Comparison of ENCODE assay signal across 25 cellular contexts in the genomic region with DNA sequence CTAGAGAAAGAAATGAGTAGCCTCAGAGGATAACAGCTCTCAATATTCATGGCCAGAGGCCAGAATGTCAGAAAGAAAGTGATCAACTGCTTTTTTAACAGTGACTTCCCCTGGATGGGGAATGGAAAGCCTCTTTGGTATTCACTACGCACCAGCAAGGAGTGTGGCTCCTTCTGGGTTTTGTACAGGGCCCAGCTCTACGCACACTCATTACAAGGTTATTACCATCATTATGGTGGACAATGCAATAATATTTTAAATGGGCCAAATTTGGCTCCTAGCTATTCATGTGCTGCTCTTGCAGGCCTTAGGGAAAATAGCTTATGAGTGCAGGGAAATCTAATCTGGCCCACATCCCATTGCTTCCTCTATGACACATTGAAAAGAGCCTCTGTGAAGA.
"Had no signal": no experiment of that assay in that cellular context is flagged by ENCODE, and none has a peak within 500 bp of the region (broad histone marks: within the 10 kb centered on the region; RNA-seq: fewer than 3 reads in every experiment).

No MANE protein-coding gene starts in this region.

- H3K36me3 Mint-ChIP-seq: immature natural killer cell; naive thymus-derived CD4-positive, alpha-beta T cell had no signal

- H3K27me3 Mint-ChIP-seq: dendritic cell treated with granulocyte-macrophage colony-stimulating factor and Interleukin-4, amounts not matched to agents 40 ng/mL and 50 ng/mL, for 4 days; effector memory CD8-positive, alpha-beta T cell; naive thymus-derived CD4-positive, alpha-beta T cell had no signal

- DNase-seq: colonic mucosa; cortex of kidney; effector CD8-positive, alpha-beta T cell; effector memory CD8-positive, alpha-beta T cell; endodermal cell; foreskin keratinocyte; heart left ventricle; hypothalamus; immature natural killer cell; islet precursor cell; kidney; kidney glomerular epithelial cell; left cardiac atrium; left lung; left ventricle myocardium superior; lower lobe of right lung; mesendoderm; midbrain; naive thymus-derived CD4-positive, alpha-beta T cell had no signal

- H3K4me1 ChIP-seq: colonic mucosa, esophagus muscularis mucosa, gastroesophageal sphincter, heart left ventricle, left lung, lower lobe of right lung had no signal

- H3K9me3 ChIP-seq: colonic mucosa, esophagus muscularis mucosa, gastroesophageal sphincter, heart left ventricle, left lung, lower lobe of right lung had no signal

- H3K27ac Mint-ChIP-seq: dendritic cell treated with granulocyte-macrophage colony-stimulating factor and Interleukin-4, amounts not matched to agents 40 ng/mL and 50 ng/mL, for 4 days; effector memory CD8-positive, alpha-beta T cell; endodermal cell; immature natural killer cell; naive thymus-derived CD4-positive, alpha-beta T cell had no signal

- FAIRE-seq: endometrium, frontal cortex, kidney had no signal

- H3K4me3 Mint-ChIP-seq: dendritic cell treated with granulocyte-macrophage colony-stimulating factor and Interleukin-4, amounts not matched to agents 40 ng/mL and 50 ng/mL, for 4 days; effector memory CD8-positive, alpha-beta T cell; endodermal cell; immature natural killer cell; naive thymus-derived CD4-positive, alpha-beta T cell had no signal

- H3K27me3 ChIP-seq: colonic mucosa, esophagus muscularis mucosa, foreskin keratinocyte, gastroesophageal sphincter, heart left ventricle, hepatocyte, left lung had no signal

- H3K79me2 ChIP-seq: hepatocyte had no signal

- ATAC-seq: effector memory CD8-positive, alpha-beta T cell; foreskin keratinocyte; gastroesophageal sphincter; heart left ventricle; left cardiac atrium; left lung; left ventricle myocardium superior; lower lobe of right lung; naive thymus-derived CD4-positive, alpha-beta T cell had no signal

- H3K27ac ChIP-seq: colonic mucosa, esophagus muscularis mucosa, foreskin keratinocyte, gastroesophageal sphincter, heart left ventricle, hepatocyte, left lung, lower lobe of right lung had no signal

- H3K36me3 ChIP-seq: colonic mucosa, esophagus muscularis mucosa, gastroesophageal sphincter, heart left ventricle, left lung, lower lobe of right lung had no signal

- H3K4me3 ChIP-seq: colonic mucosa, esophagus muscularis mucosa, gastroesophageal sphincter, heart left ventricle, hepatocyte, left lung, lower lobe of right lung had no signal

- H2AFZ ChIP-seq: hepatocyte had no signal

- H3K4me1 Mint-ChIP-seq: immature natural killer cell; naive thymus-derived CD4-positive, alpha-beta T cell had no signal

- H3K4me2 ChIP-seq: hepatocyte had no signal
